Comparison of ENCODE assay signal across 18 cellular contexts in genomic region chr7:94067506-94067905, GRCh38.
DNase-seq lines count a peak whose midpoint lies in the region; ATAC-seq and TF ChIP-seq lines count a peak whose summit lies in the region.
"Had no signal": no experiment of that assay in that cellular context is flagged by ENCODE, and none has a peak within 500 bp of the region (broad histone marks: within the 10 kb centered on the region; RNA-seq: fewer than 3 reads in every experiment).

No MANE protein-coding gene starts in this region.

- H3K4me3 ChIP-seq in breast epithelium (no peak overlapping the region), cardiac fibroblast (replicated peaks in 1 of 2; ENCODE audit: low read depth in 2 of 2, low read length in 2 of 2) (no peak overlapping the region)
- H3K4me3 ChIP-seq: HAP-1, Peyer's patch had no signal

- peak overlapping the region; percentile 54 for H3K27ac Mint-ChIP-seq in MCF 10A (ENCODE audit: low read depth, unreplicated experiment)
- no peak overlapping the region for H3K27ac Mint-ChIP-seq in activated naive CD4-positive, alpha-beta T cell treated with anti-CD3 and anti-CD28 coated beads, Interleukin-2, amount 10 ng/mL, durations not matched to agents 7 days and 5 days

- no peak for TF ChIP-seq CTCF in MCF 10A (IDR thresholded peaks at IDR 0.05; ENCODE audit: unreplicated experiment)
- no peak for TF ChIP-seq CTCF in breast epithelium (IDR thresholded peaks at IDR 0.05)
- no peak for TF ChIP-seq CTCF in cardiac fibroblast (IDR thresholded peaks at IDR 0.05; ENCODE audit: low read depth, low read length)
- TF ChIP-seq CTCF in foreskin keratinocyte (conservative IDR thresholded peaks at IDR 0.05): no peak

- TF ChIP-seq POLR2A in breast epithelium (IDR thresholded peaks at IDR 0.05): no peak

- peak; percentile 53 for ATAC-seq in foreskin keratinocyte
- ATAC-seq in HG03280 (IDR thresholded peaks at IDR 0.05; ENCODE audit: unreplicated experiment): no peak

- H3K36me3 ChIP-seq in breast epithelium: no peaks in the 10 kb centered on the region
- H3K36me3 ChIP-seq: HAP-1, Peyer's patch had no signal

- H3K9me3 ChIP-seq in breast epithelium: no peaks in the 10 kb centered on the region
- H3K9me3 ChIP-seq: HAP-1, Peyer's patch had no signal

- H3K4me1 ChIP-seq in breast epithelium (no peaks in the 10 kb centered on the region), foreskin keratinocyte (peaks cover 29% of the 10 kb centered on the region)
- H3K4me1 ChIP-seq: HAP-1, Peyer's patch had no signal

- DNase-seq in MCF 10A (ENCODE audit: unreplicated experiment): no peak
- no peak for DNase-seq in breast epithelium (ENCODE audit: low spot score in 2 of 2)
- DNase-seq in cardiac fibroblast (ENCODE audit: low read depth in 2 of 2): peak; percentile 31 to 82
- no peak for DNase-seq in foreskin keratinocyte
- DNase-seq in activated naive CD4-positive, alpha-beta T cell treated with anti-CD3 and anti-CD28 coated beads, Interleukin-2, amount 10 ng/mL, durations not matched to agents 7 days and 5 days: no peak
- DNase-seq in hippocampal formation (lab: John Stamatoyannopoulos, UW): no peak
- no peak for DNase-seq in SHP77 (lab: John Stamatoyannopoulos, UW)
- DNase-seq: DMS153, NCI-H1048, NCI-H146, NCI-H2107, NCI-H345, Peyer's patch, SW 1271 had no signal

- H3K27ac ChIP-seq in breast epithelium: no peak overlapping the region
- peak overlapping the region; percentile 25 for H3K27ac ChIP-seq in foreskin keratinocyte
- H3K27ac ChIP-seq: 22Rv1, C4-2B, Peyer's patch had no signal

- POLR2A ChIA-PET in MCF 10A (lab: Yijun Ruan, JAX): interaction anchor here (0.5 to 4.0 kb wide), 10 partner anchors 10 to 145 kb away, joined by 3 to 31 read pairs (median 4); no protein-coding TSS in a partner anchor

- no TSS peak for BruUV-seq in MCF 10A (replicated peaks; lab: Mats Ljungman, UMichigan)

- intact Hi-C loops in MCF 10A (cut with micrococcal nuclease): no loop called here
- intact Hi-C loops in breast epithelium (cut with DNase I; ENCODE audit: low total_unique reads): no loop called here

- peaks cover 17% of the 10 kb centered on the region for H3K4me1 Mint-ChIP-seq in MCF 10A (ENCODE audit: insufficient read depth, unreplicated experiment)
- peaks cover 8% of the 10 kb centered on the region for H3K4me1 Mint-ChIP-seq in activated naive CD4-positive, alpha-beta T cell treated with anti-CD3 and anti-CD28 coated beads, Interleukin-2, amount 10 ng/mL, durations not matched to agents 7 days and 5 days

- no peak overlapping the region for H3K4me3 Mint-ChIP-seq in MCF 10A (ENCODE audit: unreplicated experiment)
- H3K4me3 Mint-ChIP-seq in activated naive CD4-positive, alpha-beta T cell treated with anti-CD3 and anti-CD28 coated beads, Interleukin-2, amount 10 ng/mL, durations not matched to agents 7 days and 5 days: no peak overlapping the region

- no peaks in the 10 kb centered on the region for H3K27me3 Mint-ChIP-seq in MCF 10A (ENCODE audit: insufficient read depth, unreplicated experiment)
- H3K27me3 Mint-ChIP-seq in activated naive CD4-positive, alpha-beta T cell treated with anti-CD3 and anti-CD28 coated beads, Interleukin-2, amount 10 ng/mL, durations not matched to agents 7 days and 5 days: peaks cover 11% of the 10 kb centered on the region

- H3K27me3 ChIP-seq in breast epithelium: peaks cover 0 to 4% of the 10 kb centered on the region in 2 donors
- no peaks in the 10 kb centered on the region for H3K27me3 ChIP-seq in foreskin keratinocyte
- H3K27me3 ChIP-seq: Peyer's patch had no signal

- H3K9me3 Mint-ChIP-seq in MCF 10A (ENCODE audit: unreplicated experiment): no peaks in the 10 kb centered on the region
- no peaks in the 10 kb centered on the region for H3K9me3 Mint-ChIP-seq in activated naive CD4-positive, alpha-beta T cell treated with anti-CD3 and anti-CD28 coated beads, Interleukin-2, amount 10 ng/mL, durations not matched to agents 7 days and 5 days

- H3K36me3 Mint-ChIP-seq in MCF 10A (ENCODE audit: insufficient read depth, unreplicated experiment): no peaks in the 10 kb centered on the region
- H3K36me3 Mint-ChIP-seq in activated naive CD4-positive, alpha-beta T cell treated with anti-CD3 and anti-CD28 coated beads, Interleukin-2, amount 10 ng/mL, durations not matched to agents 7 days and 5 days: no peaks in the 10 kb centered on the region

- CTCF ChIA-PET in MCF 10A (lab: Yijun Ruan, JAX): interaction anchor here (0.6 to 5.7 kb wide), 3 partner anchors 20 to 589 kb away, joined by 4 to 42 read pairs (median 4); no protein-coding TSS in a partner anchor
- CTCF ChIA-PET in activated naive CD4-positive, alpha-beta T cell treated with anti-CD3 and anti-CD28 coated beads, Interleukin-2, amount 10 ng/mL, durations not matched to agents 7 days and 5 days (lab: Charles Lee): no interaction called here

Comparison
In these comparisons a context has a peak if more than half of its experiments do, and no peak if none do; other contexts are left out.
1. DNase-seq: peak in cardiac fibroblast (2 of 2); none in MCF 10A (single experiment), breast epithelium (0 of 2), foreskin keratinocyte (0 of 2), activated naive CD4-positive, alpha-beta T cell treated with anti-CD3 and anti-CD28 coated beads, Interleukin-2, amount 10 ng/mL, durations not matched to agents 7 days and 5 days (single experiment), hippocampal formation (0 of 2) and SHP77 (0 of 2).